Comparison of ENCODE assay signal across 8 cellular contexts in the genomic region with DNA sequence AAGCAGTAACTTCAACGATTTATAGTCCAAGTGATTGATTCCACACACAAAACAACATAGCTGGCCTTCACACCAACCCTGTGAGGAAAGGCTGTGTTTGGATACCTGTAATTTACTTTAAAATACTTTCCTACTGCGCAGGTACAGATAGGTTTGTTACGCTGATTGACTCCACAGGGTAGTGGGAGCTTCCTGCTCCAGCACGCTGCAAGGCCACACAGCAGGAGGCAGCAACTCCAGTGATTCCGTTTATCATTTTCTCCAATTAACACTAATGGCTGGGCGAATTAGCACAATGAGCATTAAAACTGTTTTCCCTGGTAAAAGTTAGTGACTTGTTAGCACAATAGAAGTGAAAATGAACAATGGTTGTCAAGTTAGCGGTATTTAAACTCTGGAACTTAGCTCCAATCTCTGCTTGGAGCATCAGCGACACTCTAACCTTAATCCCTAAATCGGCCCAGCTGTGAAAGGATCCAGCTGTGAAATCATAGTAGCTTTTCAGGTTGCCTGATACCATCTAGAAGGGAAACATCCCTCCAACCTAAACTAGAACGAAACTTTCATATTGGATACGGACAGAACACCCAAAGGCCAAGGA. TPM values are rescaled to one million over a fixed set of nuclear protein-coding genes. Genes with fewer than 3 reads are reported as not detected.
A peak's percentile ranks its signal among the peaks of the same experiment; 100 is the strongest.
DNase-seq lines count a peak whose midpoint lies in the region; ATAC-seq and TF ChIP-seq lines count a peak whose summit lies in the region.

No MANE protein-coding gene starts in this region.

- H3K36me3 ChIP-seq in PC-9 (ENCODE audit: low read depth) = no peaks in the 10 kb centered on the region
- H3K36me3 ChIP-seq in ovary = no peaks in the 10 kb centered on the region

- H3K27ac Mint-ChIP-seq in endothelial cell (ENCODE audit: unreplicated experiment) = no peak overlapping the region

- H3K9me3 ChIP-seq in PC-9 (ENCODE audit: insufficient read depth, low read depth) (no peaks in the 10 kb centered on the region), ovary (no peaks in the 10 kb centered on the region)

- peak overlapping the region; percentile 97 for H3K4me2 ChIP-seq in PC-9

- H3K4me3 ChIP-seq in GM08714 (ENCODE audit: low read length) = peak overlapping the region; percentile 72
- H3K4me3 ChIP-seq in PC-9 = peak overlapping the region; percentile 93
- peak overlapping the region; percentile 89 for H3K4me3 ChIP-seq in ovary

- DNase-seq in PC-9 (no peak), endothelial cell (ENCODE audit: low spot score) (peak; percentile 8), ovary (no peak), SW 1271 (lab: John Stamatoyannopoulos, UW) (no peak)
- DNase-seq in NK-92 treated with Interleukin-12 subunit alpha and Interleukin-12 subunit beta, amount 100 ng/mL, for 24 hours (lab: John Stamatoyannopoulos, UW) = no peak

- peak overlapping the region; percentile 97 for H3K27ac ChIP-seq in PC-9
- H3K27ac ChIP-seq in ovary = peak overlapping the region in 1 of 2 donors; percentile 75

- peaks cover 20% of the 10 kb centered on the region for H3F3A ChIP-seq in PC-9 (ENCODE audit: insufficient read depth, low read depth)

- CTCF ChIA-PET in PC-9 (lab: Charles Lee) = interaction anchor here (0.8 to 1.1 kb wide), 2 partner anchors 19 to 131 kb away, joined by 3 read pairs; no protein-coding TSS in a partner anchor

- no peaks in the 10 kb centered on the region for H3K9me2 ChIP-seq in PC-9 (ENCODE audit: insufficient read depth)

- H2AFZ ChIP-seq in PC-9 = peak overlapping the region; percentile 97

- H3K27me3 Mint-ChIP-seq in endothelial cell (ENCODE audit: unreplicated experiment) = peaks cover 4% of the 10 kb centered on the region

- BruUV-seq in PC-9 (replicated peaks; lab: Mats Ljungman, UMichigan) = TSS peak; percentile 45

- WGBS in ovary, 3 donors = 12 to 14% (median 13%) methylated on average over 11 of the region's 11 CpGs

- intact Hi-C loops in PC-9 (cut with micrococcal nuclease; ENCODE audit: unreplicated experiment) (loop anchor here (5.0 kb wide), 1 partner anchor 76 kb away; a partner anchor contains a TSS), ovary (cut with DNase I) (loop anchor here in 1 of 4 donors (10.0 kb wide), 1 partner anchor 142 kb away; a partner anchor contains a TSS)

- no peak for TF ChIP-seq CTCF in PC-9 (conservative IDR thresholded peaks at IDR 0.05)
- no peak for TF ChIP-seq CTCF in endothelial cell (IDR thresholded peaks at IDR 0.05; ENCODE audit: unreplicated experiment)
- TF ChIP-seq CTCF in ovary (IDR thresholded peaks at IDR 0.05) = no peak

- H3K4me3 Mint-ChIP-seq in endothelial cell (ENCODE audit: unreplicated experiment) = peak overlapping the region; percentile 84

- POLR2A ChIA-PET in PC-9 (lab: Charles Lee; ENCODE audit: unreplicated experiment) = interaction anchor here (0.6 kb wide), 3 partner anchors 12 to 153 kb away, joined by 3 to 4 read pairs (median 3); no protein-coding TSS in a partner anchor

- H3K36me3 Mint-ChIP-seq in endothelial cell (ENCODE audit: low read depth, unreplicated experiment) = no peaks in the 10 kb centered on the region

- no peaks in the 10 kb centered on the region for H3K27me3 ChIP-seq in PC-9 (ENCODE audit: insufficient read depth, low read depth)
- no peaks in the 10 kb centered on the region for H3K27me3 ChIP-seq in ovary

- no peak for TF ChIP-seq POLR2A in ovary (IDR thresholded peaks at IDR 0.05)

- ATAC-seq in GM18858 (IDR thresholded peaks at IDR 0.05; ENCODE audit: unreplicated experiment) (no peak), HG03025 (IDR thresholded peaks at IDR 0.05; ENCODE audit: low FRiP score, unreplicated experiment) (no peak)

- H3K4me1 ChIP-seq in PC-9 (replicated peaks; ENCODE audit: insufficient read depth) (peaks cover 14% of the 10 kb centered on the region), ovary (ENCODE audit: insufficient read depth) (no peaks in the 10 kb centered on the region)

- TF ChIP-seq EP300 in ovary (IDR thresholded peaks at IDR 0.05) = no peak

- peaks cover 21% of the 10 kb centered on the region for H3K4me1 Mint-ChIP-seq in endothelial cell (ENCODE audit: unreplicated experiment)

- no peaks in the 10 kb centered on the region for H4K20me1 ChIP-seq in PC-9 (ENCODE audit: insufficient read depth)

- no peaks in the 10 kb centered on the region for H3K9me3 Mint-ChIP-seq in endothelial cell (ENCODE audit: unreplicated experiment)

- H3K79me2 ChIP-seq in PC-9 (ENCODE audit: low read depth) = peaks cover 24% of the 10 kb centered on the region

RNA-seq across cellular contexts. Expression of a gene that starts 0.9 kb away (rescaled TPM):
- total RNA-seq in PC-9 (2021) (14.0 and 15.6 TPM in 2 replicates), endothelial cell (ENCODE audit: unreplicated experiment) (5.5 TPM), ovary (10 to 100 TPM in 3 of 7 donors, 1 to 10 TPM in 4; 6.3 to 12.9 (median 8.8) TPM)
- polyA plus RNA-seq in ovary = 10 to 100 TPM in 1 of 2 donors, 1 to 10 TPM in 1; 5.0 to 11.8 TPM

RNA-seq across cellular contexts. Expression of a gene that starts 6.2 kb away (rescaled TPM):
- total RNA-seq in PC-9 (2021) = 1.8 and 4.1 TPM in 2 replicates
- 0.80 TPM for total RNA-seq in endothelial cell (ENCODE audit: unreplicated experiment)
- under 1 TPM in 1 of 7 donors, not detected in 6; 0.69 TPM for total RNA-seq in ovary
- polyA plus RNA-seq in ovary = under 1 TPM in 1 of 2 donors, not detected in 1; 0.67 TPM
